8 cellular contexts compared by ENCODE assay signal in genomic region chr4:182918044-182918607, GRCh38. TPM values are rescaled to one million over a fixed set of nuclear protein-coding genes. Genes with fewer than 3 reads are reported as not detected.
A peak's percentile ranks its signal among the peaks of the same experiment; 100 is the strongest.
DNase-seq lines count a peak whose midpoint lies in the region; ATAC-seq and TF ChIP-seq lines count a peak whose summit lies in the region.

No MANE protein-coding gene starts in this region.

- H3K79me2 ChIP-seq in DND-41 (ENCODE audit: insufficient read depth, low read length): peaks cover 28% of the 10 kb centered on the region

- H3K9ac ChIP-seq in DND-41 (ENCODE audit: low read depth, low read length) (peak overlapping the region; percentile 86), HUES6 (ENCODE audit: low read length) (peak overlapping the region; percentile 88)

- H3K4me3 Mint-ChIP-seq in chondrocyte (ENCODE audit: unreplicated experiment): peak overlapping the region; percentile 80
- peak overlapping the region; percentile 72 to 95 (median 87) for H3K4me3 Mint-ChIP-seq in naive thymus-derived CD4-positive, alpha-beta T cell

- H3K4me2 ChIP-seq in DND-41 (ENCODE audit: insufficient read depth, low read length): peak overlapping the region; percentile 82

- H2AFZ ChIP-seq in DND-41 (ENCODE audit: low read depth, low read length): peak overlapping the region; percentile 89

- H3K36me3 Mint-ChIP-seq in chondrocyte (ENCODE audit: low read depth): peaks cover 4% of the 10 kb centered on the region
- H3K36me3 Mint-ChIP-seq in naive thymus-derived CD4-positive, alpha-beta T cell: peaks cover 2 to 10% (median 10%) of the 10 kb centered on the region in 5 donors

- no peak for DNase-seq in DND-41
- no peak for DNase-seq in chondrocyte (ENCODE audit: low spot score)
- no peak for DNase-seq in naive thymus-derived CD4-positive, alpha-beta T cell
- DNase-seq in HT-29 (ENCODE audit: low spot score): no peak
- no peak for DNase-seq in GOT3 (lab: John Stamatoyannopoulos, UW)
- DNase-seq in islet precursor cell: no peak

- no peaks in the 10 kb centered on the region for H3K9me3 ChIP-seq in DND-41 (ENCODE audit: insufficient read depth, low read length, severe bottlenecking)
- H3K9me3 ChIP-seq in HUES6 (ENCODE audit: control insufficient read depth, insufficient read depth, low read depth, low read length): no peaks in the 10 kb centered on the region
- no peaks in the 10 kb centered on the region for H3K9me3 ChIP-seq in naive thymus-derived CD4-positive, alpha-beta T cell (ENCODE audit: control insufficient read depth in 2 of 3, low read length in 3 of 3)

- no peaks in the 10 kb centered on the region for H3K27me3 Mint-ChIP-seq in chondrocyte (ENCODE audit: low read depth)
- H3K27me3 Mint-ChIP-seq in naive thymus-derived CD4-positive, alpha-beta T cell: peaks cover 0 to 12% (median 0%) of the 10 kb centered on the region in 5 donors

- H3K4me1 ChIP-seq in DND-41 (ENCODE audit: insufficient read depth, low read length): peaks cover 52% of the 10 kb centered on the region
- H3K4me1 ChIP-seq in HUES6 (ENCODE audit: control insufficient read depth, insufficient read depth, low read length): peaks cover 24% of the 10 kb centered on the region
- peaks cover 20 to 26% of the 10 kb centered on the region in 2 donors for H3K4me1 ChIP-seq in naive thymus-derived CD4-positive, alpha-beta T cell (ENCODE audit: control insufficient read depth in 2 of 2, insufficient read depth in 2 of 2, low read length in 2 of 2)

- no peak for ATAC-seq in DND-41 (ENCODE audit: insufficient read depth, low read depth)
- ATAC-seq in GM21447 (IDR thresholded peaks at IDR 0.05; ENCODE audit: unreplicated experiment): peak; percentile 18
- ATAC-seq in naive thymus-derived CD4-positive, alpha-beta T cell: peak; percentile 0

- H3K27me3 ChIP-seq in DND-41 (ENCODE audit: insufficient read depth, low read length, poor library complexity): peaks cover 4% of the 10 kb centered on the region
- no peaks in the 10 kb centered on the region for H3K27me3 ChIP-seq in HUES6 (ENCODE audit: control insufficient read depth, insufficient read depth, low read length)
- H3K27me3 ChIP-seq in naive thymus-derived CD4-positive, alpha-beta T cell (ENCODE audit: control insufficient read depth in 2 of 2, insufficient read depth in 2 of 2, low read length in 2 of 2): no peaks in the 10 kb centered on the region

- TF ChIP-seq CTCF in DND-41 (IDR thresholded peaks at IDR 0.05; ENCODE audit: borderline replicate concordance, extremely low read depth, low read length, poor library complexity, severe bottlenecking) (no peak), chondrocyte (IDR thresholded peaks at IDR 0.05) (no peak)

- peaks cover 22% of the 10 kb centered on the region for H3K36me3 ChIP-seq in DND-41 (ENCODE audit: insufficient read depth, low read length)
- H3K36me3 ChIP-seq in HUES6 (ENCODE audit: control insufficient read depth, insufficient read depth, low read length): peaks cover 16% of the 10 kb centered on the region
- peaks cover 0 to 17% (median 0%) of the 10 kb centered on the region in 3 experiments for H3K36me3 ChIP-seq in naive thymus-derived CD4-positive, alpha-beta T cell (ENCODE audit: control insufficient read depth in 2 of 3, insufficient read depth in 3 of 3, low read length in 3 of 3)

- intact Hi-C loops in naive thymus-derived CD4-positive, alpha-beta T cell (cut with micrococcal nuclease): loop anchor here (1.0 to 5.0 kb wide), 9 partner anchors 109 to 1619 kb away; partner anchors contain the start of genes CDKN2AIP (in 1 of the 2), RWDD4 (in 1 of the 2) and TRAPPC11 (in 1 of the 2)

- no peak overlapping the region; the same call in 1 of the 2 replicates for H3K27ac ChIP-seq in DND-41 (ENCODE audit: low read length)
- H3K27ac ChIP-seq in HUES6 (ENCODE audit: low read depth, low read length): no peak overlapping the region; the same call in 1 of the 2 replicates
- H3K27ac ChIP-seq in naive thymus-derived CD4-positive, alpha-beta T cell (ENCODE audit: low read depth, low read length): peak overlapping the region; percentile 89

- H4K20me1 ChIP-seq in DND-41 (ENCODE audit: insufficient read depth, low read length): no peaks in the 10 kb centered on the region

- H3K4me3 ChIP-seq in DND-41 (ENCODE audit: low read depth in 1 of 2, low read length in 2 of 2) (peak overlapping the region in 1 of 2 experiments; percentile 82; a peak in 3 of 4 replicates), HUES6 (ENCODE audit: low read depth, low read length) (peak overlapping the region; percentile 71)
- H3K4me3 ChIP-seq in naive thymus-derived CD4-positive, alpha-beta T cell (ENCODE audit: low read length): peak overlapping the region; percentile 77

- H3K27ac Mint-ChIP-seq in chondrocyte (ENCODE audit: unreplicated experiment): peak overlapping the region; percentile 92
- peak overlapping the region; percentile 81 to 98 (median 91) for H3K27ac Mint-ChIP-seq in naive thymus-derived CD4-positive, alpha-beta T cell

- POLR2A ChIA-PET in naive thymus-derived CD4-positive, alpha-beta T cell (lab: Charles Lee): interaction anchor here (0.6 to 1.5 kb wide), 8 partner anchors 9 to 1281 kb away, joined by 3 to 12 read pairs (median 4); partner anchors contain the start of genes CDKN2AIP, ING2 and WWC2

- no peaks in the 10 kb centered on the region for H3K9me3 Mint-ChIP-seq in chondrocyte (ENCODE audit: low read depth)
- H3K9me3 Mint-ChIP-seq in naive thymus-derived CD4-positive, alpha-beta T cell: no peaks in the 10 kb centered on the region

- H3K4me1 Mint-ChIP-seq in chondrocyte (ENCODE audit: low read depth): peaks cover 38% of the 10 kb centered on the region
- H3K4me1 Mint-ChIP-seq in naive thymus-derived CD4-positive, alpha-beta T cell: peaks cover 15 to 51% (median 43%) of the 10 kb centered on the region in 7 donors

- CTCF ChIA-PET in naive thymus-derived CD4-positive, alpha-beta T cell (lab: Charles Lee): interaction anchor here (0.6 to 1.5 kb wide), 8 partner anchors 9 to 344 kb away, joined by 3 to 5 read pairs (median 4); no protein-coding TSS in a partner anchor

RNA-seq across cellular contexts. Expression of gene DCTD, which starts 0.9 kb away (rescaled TPM):
- total RNA-seq in chondrocyte: 127 to 131 TPM (median 130 TPM) in 3 replicates
- 10 to 100 TPM; 61.4 to 76.2 (median 68.9) TPM for total RNA-seq in naive thymus-derived CD4-positive, alpha-beta T cell
- 10 to 100 TPM; 76.3 to 84.7 TPM for polyA plus RNA-seq in naive thymus-derived CD4-positive, alpha-beta T cell
- 44.1 and 55.1 TPM in 2 replicates for total RNA-seq in HT-29 (2014; rRNA removed; shearing (Covaris generic))
